In genomic region chr17:29178750-29179231, GRCh38 we compare ENCODE assay signal across 9 cellular contexts. TPM values are rescaled to one million over a fixed set of nuclear protein-coding genes. Genes with fewer than 3 reads are reported as not detected.
DNase-seq lines count a peak whose midpoint lies in the region; ATAC-seq and TF ChIP-seq lines count a peak whose summit lies in the region.
"Had no signal": no experiment of that assay in that cellular context is flagged by ENCODE, and none has a peak within 500 bp of the region (broad histone marks: within the 10 kb centered on the region; RNA-seq: fewer than 3 reads in every experiment).

No MANE protein-coding gene starts in this region.

- CTCF ChIA-PET in activated CD8-positive, alpha-beta memory T cell treated with anti-CD3 and anti-CD28 coated beads, Interleukin-2, amount 10 ng/mL, durations not matched to agents 7 days and 5 days (lab: Charles Lee): interaction anchor here (0.7 to 23.1 kb wide), 10 partner anchors 10 to 72 kb away, joined by 3 to 541 read pairs (median 6); no protein-coding TSS in a partner anchor
- CTCF ChIA-PET in MCF 10A (lab: Yijun Ruan, JAX): interaction anchor here (0.5 to 9.9 kb wide), 15 partner anchors 9 to 117 kb away, joined by 3 to 191 read pairs (median 6); no protein-coding TSS in a partner anchor

- TF ChIP-seq CTCF in MCF 10A (IDR thresholded peaks at IDR 0.05; ENCODE audit: unreplicated experiment) (no peak), lung (IDR thresholded peaks at IDR 0.05; ENCODE audit: control extremely low read depth, extremely low read depth) (no peak), tibial artery (IDR thresholded peaks at IDR 0.05) (no peak)

- H3K27ac Mint-ChIP-seq in activated CD8-positive, alpha-beta memory T cell treated with anti-CD3 and anti-CD28 coated beads, Interleukin-2, amount 10 ng/mL, durations not matched to agents 7 days and 5 days: no peak overlapping the region
- peak overlapping the region; percentile 93 for H3K27ac Mint-ChIP-seq in MCF 10A (ENCODE audit: low read depth, unreplicated experiment)

- no peak for ATAC-seq in activated CD8-positive, alpha-beta memory T cell treated with anti-CD3 and anti-CD28 coated beads, Interleukin-2, amount 10 ng/mL, durations not matched to agents 7 days and 5 days
- ATAC-seq in lung (ENCODE audit: insufficient read depth, low FRiP score) (no peak), HG02623 (IDR thresholded peaks at IDR 0.05; ENCODE audit: unreplicated experiment) (no peak)

- H3K4me1 Mint-ChIP-seq in activated CD8-positive, alpha-beta memory T cell treated with anti-CD3 and anti-CD28 coated beads, Interleukin-2, amount 10 ng/mL, durations not matched to agents 7 days and 5 days: peaks cover 34% of the 10 kb centered on the region
- H3K4me1 Mint-ChIP-seq in MCF 10A (ENCODE audit: insufficient read depth, unreplicated experiment): peaks cover 34% of the 10 kb centered on the region

- H3K36me3 ChIP-seq in lung (ENCODE audit: control insufficient read depth in 2 of 2, insufficient read depth in 2 of 2, low read length in 2 of 2): no peaks in the 10 kb centered on the region
- no peaks in the 10 kb centered on the region for H3K36me3 ChIP-seq in tibial artery

- H3K36me3 Mint-ChIP-seq in activated CD8-positive, alpha-beta memory T cell treated with anti-CD3 and anti-CD28 coated beads, Interleukin-2, amount 10 ng/mL, durations not matched to agents 7 days and 5 days: no peaks in the 10 kb centered on the region
- peaks cover 12% of the 10 kb centered on the region for H3K36me3 Mint-ChIP-seq in MCF 10A (ENCODE audit: insufficient read depth, unreplicated experiment)

- peak overlapping the region; percentile 14 for H3K4me3 Mint-ChIP-seq in activated CD8-positive, alpha-beta memory T cell treated with anti-CD3 and anti-CD28 coated beads, Interleukin-2, amount 10 ng/mL, durations not matched to agents 7 days and 5 days
- peak overlapping the region; percentile 81 for H3K4me3 Mint-ChIP-seq in MCF 10A (ENCODE audit: unreplicated experiment)

- H3K4me1 ChIP-seq in lung (ENCODE audit: control insufficient read depth in 2 of 2, insufficient read depth in 2 of 2, low read length in 2 of 2) (peaks cover 9 to 17% of the 10 kb centered on the region in 2 donors), tibial artery (peaks cover 0 to 52% (median 30%) of the 10 kb centered on the region in 4 donors)

- POLR2A ChIA-PET in MCF 10A (lab: Yijun Ruan, JAX): interaction anchor here (0.5 to 8.8 kb wide), 22 partner anchors 13 to 459 kb away, joined by 3 to 231 read pairs (median 6); partner anchors contain the start of genes NUFIP2, PHF12 and RPL23A

- H3K27me3 ChIP-seq in lung (ENCODE audit: control insufficient read depth, insufficient read depth) (no peaks in the 10 kb centered on the region), tibial artery (no peaks in the 10 kb centered on the region)

- H3K9me3 Mint-ChIP-seq in activated CD8-positive, alpha-beta memory T cell treated with anti-CD3 and anti-CD28 coated beads, Interleukin-2, amount 10 ng/mL, durations not matched to agents 7 days and 5 days (ENCODE audit: low read depth): no peaks in the 10 kb centered on the region
- H3K9me3 Mint-ChIP-seq in MCF 10A (ENCODE audit: unreplicated experiment): no peaks in the 10 kb centered on the region

- H3K9me3 ChIP-seq in lung (ENCODE audit: control insufficient read depth in 2 of 2, insufficient read depth in 1 of 2, low read length in 1 of 2) (no peaks in the 10 kb centered on the region), tibial artery (no peaks in the 10 kb centered on the region)

- H3K27ac ChIP-seq in lung (ENCODE audit: low read depth in 1 of 2, low read length in 1 of 2) (peak overlapping the region; percentile 84 to 89), tibial artery (peak overlapping the region; percentile 82)

- peaks cover 6% of the 10 kb centered on the region for H3K27me3 Mint-ChIP-seq in activated CD8-positive, alpha-beta memory T cell treated with anti-CD3 and anti-CD28 coated beads, Interleukin-2, amount 10 ng/mL, durations not matched to agents 7 days and 5 days
- H3K27me3 Mint-ChIP-seq in MCF 10A (ENCODE audit: insufficient read depth, unreplicated experiment): no peaks in the 10 kb centered on the region

- H3K4me3 ChIP-seq in lung: no peak overlapping the region
- H3K4me3 ChIP-seq in tibial artery: peak overlapping the region in 1 of 2 donors; percentile 65

- 46 to 67% methylated on average over 8 of the region's 8 CpGs for WGBS in lung, 2 donors

- no peak for DNase-seq in activated CD8-positive, alpha-beta memory T cell treated with anti-CD3 and anti-CD28 coated beads, Interleukin-2, amount 10 ng/mL, durations not matched to agents 7 days and 5 days
- no peak for DNase-seq in activated CD8-positive, alpha-beta memory T cell treated with anti-CD3 and anti-CD28 coated beads for 24 hours
- DNase-seq in MCF 10A (ENCODE audit: unreplicated experiment) (peak; percentile 66), lung (ENCODE audit: low spot score) (no peak), tibial artery (no peak), ureter (ENCODE audit: low spot score) (no peak)
- DNase-seq in activated CD4-positive, CD25-positive, alpha-beta regulatory T cell treated with anti-CD3 and anti-CD28 coated beads, Interleukin-2, amount 50 U/mL, for 72 hours: no peak
- DNase-seq: activated CD4-positive, alpha-beta T cell treated with anti-CD3 and anti-CD28 coated beads for 1 hour had no signal

- no TSS peak for BruUV-seq in MCF 10A (replicated peaks; lab: Mats Ljungman, UMichigan)

- intact Hi-C loops in MCF 10A (cut with micrococcal nuclease): loop anchor here (1.0 kb wide), 1 partner anchor 30 kb away; no protein-coding TSS in a partner anchor
- intact Hi-C loops in tibial artery (cut with DNase I; ENCODE audit: low total_unique reads): no loop called here

RNA-seq across cellular contexts. Expression of gene MYO18A, which starts 1.4 kb away (rescaled TPM):
- total RNA-seq in activated CD8-positive, alpha-beta memory T cell treated with anti-CD3 and anti-CD28 coated beads, Interleukin-2, amount 10 ng/mL, durations not matched to agents 7 days and 5 days: 10 to 100 TPM; 67.7 to 85.8 TPM
- total RNA-seq in MCF 10A (2022) (24.0 and 24.8 TPM in 2 replicates), lung (10 to 100 TPM; 55.3 to 65.2 TPM), ureter (74.5 TPM)
- 10 to 100 TPM; 19.0 to 43.3 TPM for polyA plus RNA-seq in lung
